ENCODE assay signal across 9 cellular contexts in the genomic region with DNA sequence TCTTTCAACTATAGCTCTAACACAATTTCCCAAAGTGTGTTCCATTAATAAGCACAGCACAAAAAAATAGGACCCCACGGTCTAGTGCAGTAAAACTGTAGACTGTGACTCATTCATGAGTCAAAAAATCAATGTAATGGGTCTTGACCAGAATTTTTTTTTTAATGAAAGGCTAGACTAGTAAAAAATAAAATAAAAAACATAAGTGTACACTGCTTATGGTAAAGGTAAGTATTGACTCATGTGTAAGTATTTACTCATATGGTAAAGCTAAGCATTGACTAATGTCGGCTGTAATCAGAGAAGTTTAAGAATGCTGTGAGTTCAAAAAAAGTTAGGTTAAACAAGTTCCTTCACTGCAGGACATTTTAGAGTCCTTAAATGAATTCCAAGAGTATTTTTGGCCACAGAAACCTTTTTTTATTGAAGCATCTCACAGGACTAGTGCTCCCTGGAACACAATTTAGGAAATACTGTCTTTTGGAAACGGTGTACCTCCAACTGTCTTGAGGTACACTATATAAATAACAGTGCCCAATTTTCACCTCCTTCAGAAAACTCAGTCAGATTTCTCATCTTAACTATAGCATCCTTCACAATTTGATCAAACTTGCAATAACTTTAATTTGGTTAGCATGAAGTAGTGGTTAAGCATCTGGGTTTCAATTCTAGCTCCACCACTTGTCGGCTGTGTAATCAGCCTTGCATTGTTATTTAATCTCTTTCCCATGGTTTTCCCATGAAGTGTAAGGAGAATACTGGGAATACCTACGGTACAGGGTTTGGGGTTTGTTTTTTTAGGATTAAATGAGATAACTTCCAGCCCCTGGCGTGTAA. TPM values are rescaled to one million over a fixed set of nuclear protein-coding genes. Genes with fewer than 3 reads are reported as not detected.
A peak's percentile ranks its signal among the peaks of the same experiment; 100 is the strongest.
DNase-seq lines count a peak whose midpoint lies in the region; ATAC-seq, FAIRE-seq and TF ChIP-seq lines count a peak whose summit lies in the region.
"Had no signal": no experiment of that assay in that cellular context is flagged by ENCODE, and none has a peak within 500 bp of the region (broad histone marks: within the 10 kb centered on the region; RNA-seq: fewer than 3 reads in every experiment).

No MANE protein-coding gene starts in this region.

- H2AK5ac ChIP-seq in IMR-90 (ENCODE audit: low read depth, low read length) = no peak overlapping the region

- in situ Hi-C loops in IMR-90 (cut with MboI; ENCODE audit: low sequenced_read_pairs) = no loop called here

- WGBS in A549 (ENCODE audit: missing lambda C conversion rate) = 16% methylated on average over 6 of the region's 6 CpGs
- WGBS in IMR-90 (ENCODE audit: extremely low coverage in 2 of 2, insufficient read length in 1 of 2), 2 experiments = no CpG with 5 or more reads among the region's 6 CpGs

- H4K5ac ChIP-seq in IMR-90 (ENCODE audit: low read depth, low read length) = no peak overlapping the region

- H4K91ac ChIP-seq in IMR-90 (ENCODE audit: insufficient read depth, low read depth, low read length) = no peak overlapping the region

- H3K9ac ChIP-seq in IMR-90 (ENCODE audit: low read depth, low read length) = no peak overlapping the region

- no TSS peak for BruUV-seq in IMR-90 (replicated peaks; lab: Mats Ljungman, UMichigan)

- no peak overlapping the region for H3K4ac ChIP-seq in IMR-90 (ENCODE audit: low read depth, low read length)

- H3K4me2 ChIP-seq in A549 (peak overlapping the region; percentile 84), IMR-90 (ENCODE audit: low read depth, low read length) (no peak overlapping the region)

- H2AK9ac ChIP-seq in IMR-90 (replicated peaks; ENCODE audit: low read depth, low read length, poor library complexity) = no peak overlapping the region

- H3K27me3 ChIP-seq in IMR-90 (ENCODE audit: control insufficient read depth, insufficient read depth, low read length) = peaks cover 2% of the 10 kb centered on the region; the same call in 1 of the 2 replicates

- H3K9me3 ChIP-seq in A549 = no peaks in the 10 kb centered on the region
- H3K9me3 ChIP-seq in IMR-90 (ENCODE audit: control insufficient read depth, insufficient read depth, low read length) = no peaks in the 10 kb centered on the region

- H2BK120ac ChIP-seq in IMR-90 (ENCODE audit: low read depth, low read length) = no peak overlapping the region

- H3K4me3 ChIP-seq in A549 (0 out of 3 replicates have a peak overlapping the region, but pooled peaks have one; percentile 18), IMR-90 (ENCODE audit: insufficient read depth, low read depth, low read length) (no peak overlapping the region), iPS-11a (ENCODE audit: low read depth, low read length) (peak overlapping the region; percentile 13)

- no peaks in the 10 kb centered on the region for H3K79me1 ChIP-seq in IMR-90 (ENCODE audit: low read depth in 1 of 2, low read length in 2 of 2)

- intact Hi-C loops in IMR-90 (cut with micrococcal nuclease) = loop anchor here (5.0 kb wide), 2 partner anchors 80 to 265 kb away; no protein-coding TSS in a partner anchor

- no peaks in the 10 kb centered on the region for H3K36me3 ChIP-seq in IMR-90 (ENCODE audit: control insufficient read depth, insufficient read depth, low read length)

- TF ChIP-seq CTCF in A549 (IDR thresholded peaks at IDR 0.05) (no peak), IMR-90 (conservative IDR thresholded peaks at IDR 0.05; ENCODE audit: low read depth, low read length) (no peak)

- ATAC-seq in A549 (peak; percentile 49 to 74; a peak in 4 of 6 replicates), GM21423 (IDR thresholded peaks at IDR 0.05; ENCODE audit: unreplicated experiment) (peak; percentile 15), IMR-90 (ENCODE audit: low read depth) (peak; percentile 37), HG03565 (IDR thresholded peaks at IDR 0.05; ENCODE audit: unreplicated experiment) (no peak)

- no peaks in the 10 kb centered on the region for H4K20me1 ChIP-seq in IMR-90 (ENCODE audit: insufficient read depth, low read length)

- no peak overlapping the region for H3K14ac ChIP-seq in IMR-90 (replicated peaks; ENCODE audit: low read depth, low read length)

- no peak overlapping the region for H2BK5ac ChIP-seq in IMR-90 (ENCODE audit: low read depth, low read length, poor library complexity, severe bottlenecking)

- H4K8ac ChIP-seq in IMR-90 (ENCODE audit: low read depth in 2 of 2, low read length in 2 of 2) = no peak overlapping the region

- H2BK15ac ChIP-seq in IMR-90 (ENCODE audit: low read depth, low read length) = no peak overlapping the region

- no peaks in the 10 kb centered on the region for H3K9me1 ChIP-seq in IMR-90 (ENCODE audit: insufficient read depth, low read length)

- POLR2A ChIA-PET in A549 (lab: Yijun Ruan, JAX) (no interaction called here), IMR-90 (lab: Charles Lee; ENCODE audit: unreplicated experiment) (no interaction called here)

- FAIRE-seq in A549 (lab: Jason Lieb, UNC) = no peak

- H2BK20ac ChIP-seq in IMR-90 (ENCODE audit: low read depth, low read length) = no peak overlapping the region

- dilution Hi-C loops in IMR-90 (cut with HindIII; ENCODE audit: low sequenced_read_pairs, unreplicated experiment) = no loop called here

- no peak overlapping the region for H3K23ac ChIP-seq in IMR-90 (ENCODE audit: low read depth, low read length)

- CTCF ChIA-PET in A549 (lab: Yijun Ruan, JAX) (interaction anchor here (0.8 to 6.3 kb wide), 26 partner anchors 9 to 471 kb away, joined by 3 to 53 read pairs (median 4); no protein-coding TSS in a partner anchor), IMR-90 (lab: Yijun Ruan, JAX) (no interaction called here)

- 0 out of 3 replicates have a peak, but pooled peaks cover 3% of the 10 kb centered on the region for H3K4me1 ChIP-seq in A549
- H3K4me1 ChIP-seq in IMR-90 (ENCODE audit: control insufficient read depth, insufficient read depth, low read length) = no peaks in the 10 kb centered on the region

- TF ChIP-seq RAD21 in A549 (conservative IDR thresholded peaks at IDR 0.05 in 1 of 2, IDR thresholded peaks at IDR 0.05 in 1 of 2) = no peak
- no peak for TF ChIP-seq RAD21 in IMR-90 (IDR thresholded peaks at IDR 0.05; ENCODE audit: low read length)

- DNase-seq in A549 (ENCODE audit: low read depth in 1 of 2, low spot score in 1 of 2) (no peak), IMR-90 (no peak), globus pallidus (ENCODE audit: low spot score) (no peak), NCI-H526 (lab: John Stamatoyannopoulos, UW) (no peak), SW480 (ENCODE audit: low spot score) (no peak)

- no peak overlapping the region for H2AFZ ChIP-seq in IMR-90 (replicated peaks; ENCODE audit: low read length, poor library complexity)

- H3K56ac ChIP-seq in IMR-90 (ENCODE audit: extremely low read depth, insufficient read depth, low read length) = no peak overlapping the region

- no peak for TF ChIP-seq EP300 in A549 (IDR thresholded peaks at IDR 0.05)

- TF ChIP-seq POLR2A in A549 (IDR thresholded peaks at IDR 0.05; ENCODE audit: low read length) (no peak), IMR-90 (IDR thresholded peaks at IDR 0.05; ENCODE audit: low read depth, low read length) (no peak)

- H3K27ac ChIP-seq in A549 (no peak overlapping the region), IMR-90 (ENCODE audit: insufficient read depth, low read length) (no peak overlapping the region)

- H3K18ac ChIP-seq in IMR-90 (ENCODE audit: low read depth, low read length) = no peak overlapping the region

TF ChIP-seq in A549, 52 proteins besides CTCF, POLR2A, EP300 and RAD21 (continues in another document):
- TF ChIP-seq MYC (IDR thresholded peaks at IDR 0.05; ENCODE audit: borderline replicate concordance, low read length) (no peak), ZNF302 (CRISPR knock-in tag; IDR thresholded peaks at IDR 0.05) (no peak), FOSL2 (IDR thresholded peaks at IDR 0.05) (no peak), FOSL2 (CRISPR knock-in tag; IDR thresholded peaks at IDR 0.05) (no peak)
- TF ChIP-seq, protein P1, sequence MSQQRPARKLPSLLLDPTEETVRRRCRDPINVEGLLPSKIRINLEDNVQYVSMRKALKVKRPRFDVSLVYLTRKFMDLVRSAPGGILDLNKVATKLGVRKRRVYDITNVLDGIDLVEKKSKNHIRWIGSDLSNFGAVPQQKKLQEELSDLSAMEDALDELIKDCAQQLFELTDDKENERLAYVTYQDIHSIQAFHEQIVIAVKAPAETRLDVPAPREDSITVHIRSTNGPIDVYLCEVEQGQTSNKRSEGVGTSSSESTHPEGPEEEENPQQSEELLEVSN (IDR thresholded peaks at IDR 0.05; ENCODE audit: borderline replicate concordance, low read depth) = 0 out of 2 replicates have a peak, but pooled peaks have one; percentile 24

TF ChIP-seq in IMR-90, 13 proteins besides CTCF, POLR2A, EP300 and RAD21 (continues in another document):
- TF ChIP-seq RCOR1 (IDR thresholded peaks at IDR 0.05; ENCODE audit: insufficient replicate concordance, low read length) (no peak), NFE2L2 (IDR thresholded peaks at IDR 0.05; ENCODE audit: low read depth, low read length) (no peak), MAZ (IDR thresholded peaks at IDR 0.05; ENCODE audit: borderline replicate concordance, low read depth, low read length) (no peak), MXI1 (IDR thresholded peaks at IDR 0.05; ENCODE audit: borderline replicate concordance, low read depth, low read length) (no peak), CHD1 (IDR thresholded peaks at IDR 0.05; ENCODE audit: low read depth, low read length) (no peak)

RNA-seq across cellular contexts. Expression of gene CCDC73, which starts 2.1 kb away (rescaled TPM):
- polyA plus RNA-seq in A549 (2011; rRNA removed) (0.03 TPM in 2 replicates), A549 (2017; fragmentation: RNase III; extraction: RNeasy Plus Mini Kit Qiagen cat#74134 plus additional on column Dnase treatment) (0.03 TPM in 1 of 3 replicates, not detected in the others), IMR-90 (2012; rRNA removed) (not detected in 2 replicates)
- not detected in 2 replicates for polyA plus RNA-seq in A549 (2012; cell fraction: cytosol; rRNA removed)
- not detected in 2 replicates for polyA plus RNA-seq in A549 (2012; cell fraction: nucleus; rRNA removed)
- polyA minus RNA-seq in A549 (2011; rRNA and poly(A)+ RNA removed) = not detected in 2 replicates
- total RNA-seq in IMR-90 (2012; rRNA removed) = not detected in 2 replicates
- polyA plus RNA-seq in IMR-90 (2012; cell fraction: cytosol; rRNA removed) = not detected in 2 replicates
- polyA plus RNA-seq in IMR-90 (2012; cell fraction: nucleus; rRNA removed; ENCODE audit: low replicate concordance) = not detected in 2 replicates
- total RNA-seq: neural crest cell had no signal

RNA-seq across cellular contexts. Expression of gene PRRG4, which starts 37.4 kb away (rescaled TPM):
- 0.83 and 0.85 TPM in 2 replicates for polyA plus RNA-seq in A549 (2011; rRNA removed)
- polyA plus RNA-seq in A549 (2012; cell fraction: cytosol; rRNA removed) = 0.12 and 0.19 TPM in 2 replicates
- 0.04 and 0.07 TPM in 2 replicates for polyA plus RNA-seq in A549 (2012; cell fraction: nucleus; rRNA removed)
- 0.72 to 1.4 TPM (median 1.3 TPM) in 3 replicates for polyA plus RNA-seq in A549 (2017; fragmentation: RNase III; extraction: RNeasy Plus Mini Kit Qiagen cat#74134 plus additional on column Dnase treatment)
- polyA minus RNA-seq in A549 (2011; rRNA and poly(A)+ RNA removed) = 0.58 and 0.79 TPM in 2 replicates
- not detected in 2 replicates for total RNA-seq in IMR-90 (2012; rRNA removed)
- not detected in 2 replicates for polyA plus RNA-seq in IMR-90 (2012; rRNA removed)
- not detected in 2 replicates for polyA plus RNA-seq in IMR-90 (2012; cell fraction: cytosol; rRNA removed)
- not detected in 2 replicates for polyA plus RNA-seq in IMR-90 (2012; cell fraction: nucleus; rRNA removed; ENCODE audit: low replicate concordance)
- total RNA-seq: neural crest cell had no signal
